24 cellular contexts compared by ENCODE assay signal in genomic region chr4:66266035-66266434, GRCh38.
DNase-seq lines count a peak whose midpoint lies in the region; ATAC-seq, FAIRE-seq and TF ChIP-seq lines count a peak whose summit lies in the region.
"Had no signal": no experiment of that assay in that cellular context is flagged by ENCODE, and none has a peak within 500 bp of the region (broad histone marks: within the 10 kb centered on the region; RNA-seq: fewer than 3 reads in every experiment).

No MANE protein-coding gene starts in this region.

- POLR2A ChIA-PET in H1 (lab: Charles Lee; ENCODE audit: partially characterized antibody), result no interaction called here

- no peak overlapping the region; the same call in 1 of the 2 replicates for H4K8ac ChIP-seq in H1 (ENCODE audit: extremely low read depth, insufficient read depth, low read length)

- H3K4me1 ChIP-seq in H1 (replicated peaks in 1 of 4; ENCODE audit: control insufficient read depth in 3 of 4, insufficient read depth in 4 of 4, low read length in 3 of 4), result peaks cover 0 to 6% (median 0%) of the 10 kb centered on the region in 4 experiments; a peak in 2 of 7 replicates
- H3K4me1 ChIP-seq: transverse colon had no signal

- peak in 1 of 2 experiments; percentile 43; a peak in 1 of 3 replicates for TF ChIP-seq EP300 in H1 (IDR thresholded peaks at IDR 0.05; ENCODE audit: borderline replicate concordance in 1 of 2, low read depth in 2 of 2, low read length in 2 of 2)

- TF ChIP-seq CTCF in natural killer cell (IDR thresholded peaks at IDR 0.05), result no peak
- no peak for TF ChIP-seq CTCF in H1 (IDR thresholded peaks at IDR 0.05; ENCODE audit: control extremely low read depth in 1 of 3, insufficient read depth in 1 of 3, low read depth in 1 of 3, low read length in 3 of 3)

- H2BK15ac ChIP-seq in H1 (ENCODE audit: low read length), result no peak overlapping the region

- ATAC-seq in natural killer cell treated with Interleukin-12 subunit alpha and Interleukin-12 subunit beta and Interleukin-15 and Interleukin-18, amount 100 ng/mL, for 72 hours, result no peak
- ATAC-seq in natural killer cell (no peak), GM19455 (IDR thresholded peaks at IDR 0.05; ENCODE audit: unreplicated experiment) (no peak), GM19463 (IDR thresholded peaks at IDR 0.05; ENCODE audit: unreplicated experiment) (no peak)
- no peak for ATAC-seq in effector memory CD8-positive, alpha-beta T cell (replicated peaks)
- ATAC-seq: activated T-helper 17 cell treated with anti-CD3 and anti-CD28 coated beads, Interleukin-2, amount 50 U/mL, for 72 hours had no signal

- H3K4ac ChIP-seq in H1 (replicated peaks; ENCODE audit: insufficient read length, low read depth, low read length), result no peak overlapping the region

- no peaks in the 10 kb centered on the region for H3K23me2 ChIP-seq in H1 (ENCODE audit: low read depth, low read length)

- H3K27ac ChIP-seq in H1 (ENCODE audit: low read depth, low read length), result no peak overlapping the region
- H3K27ac ChIP-seq: GM23248, transverse colon had no signal

- H3K36me3 ChIP-seq in H1 (ENCODE audit: control insufficient read depth in 2 of 4, insufficient read depth in 4 of 4, low read length in 3 of 4), result no peaks in the 10 kb centered on the region
- H3K36me3 ChIP-seq: MG63, transverse colon had no signal

- no peak overlapping the region for H3K4me3 Mint-ChIP-seq in natural killer cell treated with Interleukin-12 subunit alpha and Interleukin-12 subunit beta and Interleukin-15 and Interleukin-18, amount 100 ng/mL, for 72 hours
- H3K4me3 Mint-ChIP-seq in natural killer cell, result no peak overlapping the region
- no peak overlapping the region for H3K4me3 Mint-ChIP-seq in effector memory CD8-positive, alpha-beta T cell
- H3K4me3 Mint-ChIP-seq: activated naive CD8-positive, alpha-beta T cell treated with anti-CD3 and anti-CD28 coated beads for 36 hours; activated T-helper 17 cell treated with anti-CD3 and anti-CD28 coated beads, Interleukin-2, amount 50 U/mL, for 72 hours; CD4-positive, CD25-positive, alpha-beta regulatory T cell had no signal

- DNase-seq in natural killer cell treated with Interleukin-12 subunit alpha and Interleukin-12 subunit beta and Interleukin-15 and Interleukin-18, amount 100 ng/mL, for 72 hours (ENCODE audit: low spot score), result peak; percentile 44
- no peak for DNase-seq in natural killer cell
- peak; percentile 96 for DNase-seq in NCI-H510A (lab: John Stamatoyannopoulos, UW)
- peak; percentile 10 to 48 for DNase-seq in H1 (ENCODE audit: low read depth in 1 of 2, low spot score in 2 of 2)
- no peak for DNase-seq in effector memory CD8-positive, alpha-beta T cell
- DNase-seq: activated CD4-positive, alpha-beta T cell treated with anti-CD3 and anti-CD28 coated beads, Interleukin-2, amount 50 U/mL, for 48 hours; activated CD8-positive, alpha-beta memory T cell treated with anti-CD3 and anti-CD28 coated beads, Interleukin-2, amount 50 U/mL, for 4 hours; activated naive CD8-positive, alpha-beta T cell treated with anti-CD3 and anti-CD28 coated beads for 36 hours; caudate nucleus; CD4-positive, CD25-positive, alpha-beta regulatory T cell; dermis blood vessel endothelial cell; GM23248; MG63; NCI-H1694 treated with DMSO at 0.1 percent for 48 hours; stimulated activated CD4-positive, alpha-beta T cell treated with anti-CD3 and anti-CD28 coated beads, Interleukin-1b, Interleukin-23, amount 100 ng/mL, for 48 hours; SW 1271; transverse colon had no signal

- H2BK12ac ChIP-seq in H1 (ENCODE audit: low read depth, low read length), result no peak overlapping the region

- H2BK20ac ChIP-seq in H1 (ENCODE audit: low read length), result no peak overlapping the region

- H4K91ac ChIP-seq in H1 (replicated peaks; ENCODE audit: insufficient read length, low read length), result no peak overlapping the region

- no peaks in the 10 kb centered on the region for H3K4me1 Mint-ChIP-seq in natural killer cell treated with Interleukin-12 subunit alpha and Interleukin-12 subunit beta and Interleukin-15 and Interleukin-18, amount 100 ng/mL, for 72 hours (ENCODE audit: low read depth in 2 of 2)
- no peaks in the 10 kb centered on the region for H3K4me1 Mint-ChIP-seq in natural killer cell
- H3K4me1 Mint-ChIP-seq in effector memory CD8-positive, alpha-beta T cell (ENCODE audit: low read depth in 2 of 2), result no peaks in the 10 kb centered on the region
- H3K4me1 Mint-ChIP-seq: activated naive CD8-positive, alpha-beta T cell treated with anti-CD3 and anti-CD28 coated beads for 36 hours; activated T-helper 17 cell treated with anti-CD3 and anti-CD28 coated beads, Interleukin-2, amount 50 U/mL, for 72 hours; CD4-positive, CD25-positive, alpha-beta regulatory T cell had no signal

- H3K9me3 Mint-ChIP-seq in natural killer cell treated with Interleukin-12 subunit alpha and Interleukin-12 subunit beta and Interleukin-15 and Interleukin-18, amount 100 ng/mL, for 72 hours, result peaks cover 22% of the 10 kb centered on the region
- H3K9me3 Mint-ChIP-seq in natural killer cell, result peaks cover 24 to 28% of the 10 kb centered on the region in 2 donors
- H3K9me3 Mint-ChIP-seq in effector memory CD8-positive, alpha-beta T cell, result peaks cover 18 to 21% of the 10 kb centered on the region in 2 donors

- no peak overlapping the region for H4K5ac ChIP-seq in H1 (ENCODE audit: insufficient read length, low read depth, low read length)

- H3K23ac ChIP-seq in H1 (ENCODE audit: insufficient read length), result no peak overlapping the region

- no peak; a peak in 1 of 4 replicates for TF ChIP-seq RAD21 in H1 (IDR thresholded peaks at IDR 0.05 in 1 of 2, conservative IDR thresholded peaks at IDR 0.05 in 1 of 2; ENCODE audit: low read depth in 2 of 2, low read length in 2 of 2)

- no peak overlapping the region for H3K27ac Mint-ChIP-seq in natural killer cell treated with Interleukin-12 subunit alpha and Interleukin-12 subunit beta and Interleukin-15 and Interleukin-18, amount 100 ng/mL, for 72 hours
- H3K27ac Mint-ChIP-seq in natural killer cell, result no peak overlapping the region
- H3K27ac Mint-ChIP-seq in effector memory CD8-positive, alpha-beta T cell, result no peak overlapping the region
- H3K27ac Mint-ChIP-seq: activated naive CD8-positive, alpha-beta T cell treated with anti-CD3 and anti-CD28 coated beads for 36 hours; activated T-helper 17 cell treated with anti-CD3 and anti-CD28 coated beads, Interleukin-2, amount 50 U/mL, for 72 hours; CD4-positive, CD25-positive, alpha-beta regulatory T cell had no signal

- H2BK5ac ChIP-seq in H1 (ENCODE audit: low read depth, low read length), result 0 out of 2 replicates have a peak overlapping the region, but pooled peaks have one; percentile 44

- H4K20me1 ChIP-seq in H1 (replicated peaks in 1 of 2; ENCODE audit: control insufficient read depth in 1 of 2, insufficient read depth in 2 of 2, low read length in 2 of 2), result no peaks in the 10 kb centered on the region

- 94% methylated on average over 4 of the region's 5 CpGs; no CpG with 5 or more reads in 1 of the 2 experiments for WGBS in H1 (ENCODE audit: extremely low coverage in 1 of 2, insufficient coverage in 1 of 2, insufficient read length in 1 of 2, insufficient replicate concordance in 2 of 2, low coverage in 1 of 2, low lambda C conversion rate in 2 of 2, missing lambda C conversion rate in 1 of 2), 2 experiments

- peaks cover 21% of the 10 kb centered on the region for H3K36me3 Mint-ChIP-seq in natural killer cell treated with Interleukin-12 subunit alpha and Interleukin-12 subunit beta and Interleukin-15 and Interleukin-18, amount 100 ng/mL, for 72 hours
- H3K36me3 Mint-ChIP-seq in natural killer cell, result peaks cover 33% of the 10 kb centered on the region
- no peaks in the 10 kb centered on the region for H3K36me3 Mint-ChIP-seq in effector memory CD8-positive, alpha-beta T cell (ENCODE audit: insufficient read depth)
- H3K36me3 Mint-ChIP-seq: activated naive CD8-positive, alpha-beta T cell treated with anti-CD3 and anti-CD28 coated beads for 36 hours; CD4-positive, CD25-positive, alpha-beta regulatory T cell had no signal

- no peaks in the 10 kb centered on the region for H3K27me3 ChIP-seq in H1 (replicated peaks in 1 of 4; ENCODE audit: control insufficient read depth in 3 of 4, extremely low read depth in 1 of 4, insufficient read depth in 3 of 4, low read length in 3 of 4)
- H3K27me3 ChIP-seq: MG63, transverse colon had no signal

- H3K4me3 ChIP-seq in H1 (ENCODE audit: extremely low read depth in 1 of 4, insufficient read depth in 2 of 4, low read depth in 3 of 4, low read length in 4 of 4), result no peak overlapping the region
- H3K4me3 ChIP-seq: GM23248, MG63, transverse colon had no signal

- no peak overlapping the region for H2AK5ac ChIP-seq in H1 (ENCODE audit: low read depth, low read length)

- peak overlapping the region; percentile 79; the same call in 1 of the 2 replicates for H2AFZ ChIP-seq in H1 (ENCODE audit: low read length)
- H2AFZ ChIP-seq: GM23248 had no signal

- no peak overlapping the region for H3K4me2 ChIP-seq in H1 (ENCODE audit: insufficient read depth in 1 of 2, low read depth in 2 of 2, low read length in 2 of 2)

- H2BK120ac ChIP-seq in H1 (replicated peaks; ENCODE audit: low read depth, low read length), result no peak overlapping the region

- H3K18ac ChIP-seq in H1 (ENCODE audit: extremely low read depth, low read length), result no peak overlapping the region

- intact Hi-C loops in natural killer cell (cut with micrococcal nuclease), result no loop called here

- H3K14ac ChIP-seq in H1 (ENCODE audit: insufficient read length), result no peak overlapping the region

- CTCF ChIA-PET in H1 (lab: Charles Lee; ENCODE audit: partially characterized antibody), result no interaction called here

- no peaks in the 10 kb centered on the region for H3K9me3 ChIP-seq in H1 (ENCODE audit: insufficient read depth in 2 of 2, low read depth in 1 of 2, low read length in 1 of 2)
- H3K9me3 ChIP-seq: MG63, transverse colon had no signal

- no peaks in the 10 kb centered on the region for H3K79me1 ChIP-seq in H1 (ENCODE audit: low read depth, low read length)

- H3K27me3 Mint-ChIP-seq in natural killer cell treated with Interleukin-12 subunit alpha and Interleukin-12 subunit beta and Interleukin-15 and Interleukin-18, amount 100 ng/mL, for 72 hours, result no peaks in the 10 kb centered on the region
- no peaks in the 10 kb centered on the region for H3K27me3 Mint-ChIP-seq in natural killer cell (ENCODE audit: low read depth in 2 of 2)
- no peaks in the 10 kb centered on the region for H3K27me3 Mint-ChIP-seq in effector memory CD8-positive, alpha-beta T cell
- H3K27me3 Mint-ChIP-seq: activated naive CD8-positive, alpha-beta T cell treated with anti-CD3 and anti-CD28 coated beads for 36 hours; activated T-helper 17 cell treated with anti-CD3 and anti-CD28 coated beads, Interleukin-2, amount 50 U/mL, for 72 hours; CD4-positive, CD25-positive, alpha-beta regulatory T cell had no signal

- FAIRE-seq in H1 (lab: Jason Lieb, UNC), result no peak
- FAIRE-seq: astrocyte, endothelial cell of umbilical vein, G401.6, keratinocyte had no signal

- no peak overlapping the region for H3K9ac ChIP-seq in H1 (replicated peaks in 1 of 4; ENCODE audit: extremely low read depth in 1 of 4, low read depth in 3 of 4, low read length in 3 of 4)
- H3K9ac ChIP-seq: GM23248 had no signal

- no peaks in the 10 kb centered on the region for H3K79me2 ChIP-seq in H1 (ENCODE audit: control insufficient read depth in 1 of 2, insufficient read depth in 2 of 2, low read length in 2 of 2)

- H3K56ac ChIP-seq in H1 (replicated peaks; ENCODE audit: insufficient read length, low read depth, low read length), result no peak overlapping the region

- TF ChIP-seq POLR2A in H1 (IDR thresholded peaks at IDR 0.05; ENCODE audit: control extremely low read depth in 1 of 2, low read depth in 2 of 2, low read length in 2 of 2), result no peak

Comparison
In these comparisons a context has a peak if more than half of its experiments do, and no peak if none do; other contexts are left out.
1. DNase-seq: peak in natural killer cell treated with Interleukin-12 subunit alpha and Interleukin-12 subunit beta and Interleukin-15 and Interleukin-18, amount 100 ng/mL, for 72 hours (single experiment), NCI-H510A (single experiment) and H1 (2 of 2); none in natural killer cell (single experiment) and effector memory CD8-positive, alpha-beta T cell (0 of 3).